7 cellular contexts compared by ENCODE assay signal in genomic region chr9:99807276-99807852, GRCh38. TPM values are rescaled to one million over a fixed set of nuclear protein-coding genes. Genes with fewer than 3 reads are reported as not detected.
A peak's percentile ranks its signal among the peaks of the same experiment; 100 is the strongest.
DNase-seq lines count a peak whose midpoint lies in the region; ATAC-seq and TF ChIP-seq lines count a peak whose summit lies in the region.

No MANE protein-coding gene starts in this region.

- H3K4me3 ChIP-seq in endodermal cell (ENCODE audit: low read length) (no peak overlapping the region), suprapubic skin (no peak overlapping the region)

- peak; percentile 73 for DNase-seq in GM03348 (ENCODE audit: low spot score)
- DNase-seq in NCI-H2171 treated with DMSO at 0.1 percent for 48 hours (lab: John Stamatoyannopoulos, UW): peak; percentile 58
- DNase-seq in activated CD4-positive, alpha-beta T cell treated with anti-CD3 and anti-CD28 coated beads for 48 hours: peak; percentile 73
- DNase-seq in endodermal cell: peak; percentile 82
- peak; percentile 63 for DNase-seq in midbrain (lab: John Stamatoyannopoulos, UW)
- peak; percentile 77 to 84 for DNase-seq in suprapubic skin (ENCODE audit: low spot score in 2 of 2)

- H3K9me3 ChIP-seq in endodermal cell (ENCODE audit: control insufficient read depth, low read length) (no peaks in the 10 kb centered on the region), suprapubic skin (no peaks in the 10 kb centered on the region)

- H3K4me1 ChIP-seq in endodermal cell (ENCODE audit: control insufficient read depth, insufficient read depth, low read length): no peaks in the 10 kb centered on the region
- peaks cover 10% of the 10 kb centered on the region for H3K4me1 ChIP-seq in suprapubic skin

- H3K36me3 ChIP-seq in endodermal cell (ENCODE audit: control insufficient read depth, insufficient read depth, low read length) (peaks cover 32% of the 10 kb centered on the region), suprapubic skin (no peaks in the 10 kb centered on the region)

- peak; percentile 67 for ATAC-seq in HG02642 (IDR thresholded peaks at IDR 0.05; ENCODE audit: poor library complexity, unreplicated experiment)

- H3K4me1 Mint-ChIP-seq in endodermal cell: peaks cover 33% of the 10 kb centered on the region

- no peaks in the 10 kb centered on the region for H3K9me3 Mint-ChIP-seq in endodermal cell

- 53 to 54% methylated on average over 3 to 4 of the region's 4 CpGs for WGBS in endodermal cell (ENCODE audit: insufficient coverage in 1 of 2, insufficient read length in 1 of 2), 2 experiments
- WGBS in suprapubic skin: 26% methylated on average over 4 of the region's 4 CpGs

- H3K36me3 Mint-ChIP-seq in endodermal cell (ENCODE audit: low read depth): peaks cover 20% of the 10 kb centered on the region

- no peak overlapping the region for H3K27ac ChIP-seq in endodermal cell (ENCODE audit: low read depth, low read length)
- no peak overlapping the region for H3K27ac ChIP-seq in suprapubic skin

- no peaks in the 10 kb centered on the region for H3K27me3 Mint-ChIP-seq in endodermal cell (ENCODE audit: insufficient read depth)

- TF ChIP-seq POLR2A in suprapubic skin (IDR thresholded peaks at IDR 0.05): no peak

- H3K27me3 ChIP-seq in endodermal cell (ENCODE audit: control insufficient read depth, insufficient read depth, low read length, poor library complexity, severe bottlenecking) (no peaks in the 10 kb centered on the region), suprapubic skin (no peaks in the 10 kb centered on the region)

- TF ChIP-seq EP300 in suprapubic skin (IDR thresholded peaks at IDR 0.05): no peak

- no peak overlapping the region for H3K27ac Mint-ChIP-seq in endodermal cell

- no peak overlapping the region for H3K9ac ChIP-seq in endodermal cell (ENCODE audit: extremely low read depth, low read length, poor library complexity, severe bottlenecking)

- TF ChIP-seq CTCF in endodermal cell (conservative IDR thresholded peaks at IDR 0.05) (peak; percentile 93), suprapubic skin (IDR thresholded peaks at IDR 0.05) (peak; percentile 59 to 64)

- H3K4me3 Mint-ChIP-seq in endodermal cell: no peak overlapping the region

RNA-seq across cellular contexts. Expression of gene NR4A3, which starts 14.3 kb away (rescaled TPM):
- under 1 TPM; 0.37 to 0.75 TPM for total RNA-seq in endodermal cell
- 0.85 TPM for polyA plus RNA-seq in endodermal cell (2013, experiment 1 of 2)
- 1.2 TPM for polyA plus RNA-seq in endodermal cell (2013, experiment 2 of 2)
- 1 to 10 TPM in 3 of 4 donors, under 1 TPM in 1; 0.64 to 5.9 (median 2.9) TPM for total RNA-seq in suprapubic skin
